Comparison of ENCODE assay signal across 19 cellular contexts in the genomic region with DNA sequence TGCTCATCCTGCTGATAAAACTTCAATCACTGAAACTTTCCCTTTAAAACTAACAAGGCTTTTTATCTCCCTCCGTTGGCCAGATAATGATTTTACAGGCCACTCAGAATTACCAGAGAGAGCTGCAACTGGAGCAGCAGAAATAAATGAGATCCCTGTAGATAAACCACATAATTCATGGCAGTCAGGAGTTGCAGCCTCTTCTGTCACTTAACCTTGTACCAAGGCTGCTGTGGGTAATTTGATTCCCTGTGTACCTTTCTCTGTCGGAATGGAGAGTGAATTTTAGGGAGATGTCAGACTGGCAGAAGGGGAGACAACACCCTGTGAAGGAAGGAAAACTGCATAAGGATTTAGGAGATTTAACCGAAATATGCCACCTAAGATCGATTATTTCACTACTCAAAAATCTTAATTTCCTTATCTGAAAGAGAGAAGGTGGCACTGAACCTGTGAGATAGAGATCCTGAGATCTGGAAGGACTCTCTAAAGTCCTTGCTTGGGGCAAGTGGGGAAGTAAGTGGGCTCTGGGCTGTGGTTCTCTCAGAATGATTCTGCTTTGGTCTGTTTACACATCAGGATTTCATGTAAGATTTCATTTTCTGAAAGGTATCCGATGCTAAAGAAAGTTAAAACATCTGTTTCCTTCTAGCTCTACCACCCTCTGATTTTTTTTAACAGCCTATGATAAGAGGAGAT. TPM values are rescaled to one million over a fixed set of nuclear protein-coding genes. Genes with fewer than 3 reads are reported as not detected.
A peak's percentile ranks its signal among the peaks of the same experiment; 100 is the strongest.
DNase-seq lines count a peak whose midpoint lies in the region; ATAC-seq and TF ChIP-seq lines count a peak whose summit lies in the region.
"Had no signal": no experiment of that assay in that cellular context is flagged by ENCODE, and none has a peak within 500 bp of the region (broad histone marks: within the 10 kb centered on the region; RNA-seq: fewer than 3 reads in every experiment).

No MANE protein-coding gene starts in this region.

- TF ChIP-seq CTCF in LNCaP clone FGC (IDR thresholded peaks at IDR 0.05; ENCODE audit: control insufficient read depth, extremely low read depth, insufficient read depth) (peak; percentile 25), neural crest cell (conservative IDR thresholded peaks at IDR 0.05) (no peak)

- DNase-seq in activated CD4-positive, alpha-beta T cell treated with anti-CD3 and anti-CD28 coated beads, Interleukin-2, amount 10 ng/mL, durations not matched to agents 24 days and 14 days = no peak
- no peak for DNase-seq in activated CD4-positive, alpha-beta T cell treated with anti-CD3 and anti-CD28 coated beads, Interleukin-2, amount 50 U/mL, for 48 hours
- no peak for DNase-seq in LNCaP clone FGC (ENCODE audit: low read depth)
- no peak for DNase-seq in activated naive CD8-positive, alpha-beta T cell treated with anti-CD3 and anti-CD28 coated beads, Interleukin-2, amount 50 U/mL, for 24 hours
- no peak for DNase-seq in neural crest cell (ENCODE audit: low read depth, low spot score)
- no peak for DNase-seq in mucosa of gallbladder (ENCODE audit: low spot score)
- DNase-seq in ureter (ENCODE audit: low spot score) = no peak
- DNase-seq: activated gamma-delta T cell, body of pancreas, Caco-2, glutamatergic neuron, Kasumi-1, NCI-H1436 treated with DMSO at 0.1 percent for 48 hours, NCI-H510A treated with DMSO at 0.1 percent for 48 hours, retina had no signal

- intact Hi-C loops in activated CD4-positive, alpha-beta T cell treated with anti-CD3 and anti-CD28 coated beads, Interleukin-2, amount 10 ng/mL, durations not matched to agents 24 days and 14 days (cut with micrococcal nuclease) = no loop called here

- H3K4me1 Mint-ChIP-seq in activated CD4-positive, alpha-beta T cell treated with anti-CD3 and anti-CD28 coated beads, Interleukin-2, amount 10 ng/mL, durations not matched to agents 24 days and 14 days = peaks cover 15% of the 10 kb centered on the region
- peaks cover 17% of the 10 kb centered on the region for H3K4me1 Mint-ChIP-seq in activated naive CD8-positive, alpha-beta T cell treated with anti-CD3 and anti-CD28 coated beads, Interleukin-2, amount 50 U/mL, for 24 hours
- no peaks in the 10 kb centered on the region for H3K4me1 Mint-ChIP-seq in neural crest cell

- peaks cover 2% of the 10 kb centered on the region for H3K27me3 Mint-ChIP-seq in activated CD4-positive, alpha-beta T cell treated with anti-CD3 and anti-CD28 coated beads, Interleukin-2, amount 10 ng/mL, durations not matched to agents 24 days and 14 days
- H3K27me3 Mint-ChIP-seq in activated naive CD8-positive, alpha-beta T cell treated with anti-CD3 and anti-CD28 coated beads, Interleukin-2, amount 50 U/mL, for 24 hours = peaks cover 6% of the 10 kb centered on the region
- H3K27me3 Mint-ChIP-seq in neural crest cell (ENCODE audit: low read depth) = peaks cover 6% of the 10 kb centered on the region

- no peak for ATAC-seq in activated naive CD8-positive, alpha-beta T cell treated with anti-CD3 and anti-CD28 coated beads, Interleukin-2, amount 50 U/mL, for 24 hours
- ATAC-seq in HG02840 (IDR thresholded peaks at IDR 0.05; ENCODE audit: low FRiP score, unreplicated experiment) = no peak
- ATAC-seq: body of pancreas had no signal

- H3K36me3 Mint-ChIP-seq in activated CD4-positive, alpha-beta T cell treated with anti-CD3 and anti-CD28 coated beads, Interleukin-2, amount 10 ng/mL, durations not matched to agents 24 days and 14 days (ENCODE audit: low read depth) = no peaks in the 10 kb centered on the region
- peaks cover 1% of the 10 kb centered on the region for H3K36me3 Mint-ChIP-seq in activated naive CD8-positive, alpha-beta T cell treated with anti-CD3 and anti-CD28 coated beads, Interleukin-2, amount 50 U/mL, for 24 hours (ENCODE audit: low read depth)
- H3K36me3 Mint-ChIP-seq in neural crest cell (ENCODE audit: low read depth) = no peaks in the 10 kb centered on the region

- no peak overlapping the region for H3K27ac Mint-ChIP-seq in activated CD4-positive, alpha-beta T cell treated with anti-CD3 and anti-CD28 coated beads, Interleukin-2, amount 10 ng/mL, durations not matched to agents 24 days and 14 days
- H3K27ac Mint-ChIP-seq in activated naive CD8-positive, alpha-beta T cell treated with anti-CD3 and anti-CD28 coated beads, Interleukin-2, amount 50 U/mL, for 24 hours = peak overlapping the region; percentile 13
- peak overlapping the region; percentile 52 for H3K27ac Mint-ChIP-seq in neural crest cell (ENCODE audit: unreplicated experiment)
- H3K27ac Mint-ChIP-seq: dendritic cell treated with granulocyte-macrophage colony-stimulating factor and Interleukin-4, amounts not matched to agents 40 ng/mL and 50 ng/mL, for 4 days had no signal

- H3K9me3 Mint-ChIP-seq in activated CD4-positive, alpha-beta T cell treated with anti-CD3 and anti-CD28 coated beads, Interleukin-2, amount 10 ng/mL, durations not matched to agents 24 days and 14 days = peaks cover 6% of the 10 kb centered on the region
- H3K9me3 Mint-ChIP-seq in activated naive CD8-positive, alpha-beta T cell treated with anti-CD3 and anti-CD28 coated beads, Interleukin-2, amount 50 U/mL, for 24 hours = no peaks in the 10 kb centered on the region
- no peaks in the 10 kb centered on the region for H3K9me3 Mint-ChIP-seq in neural crest cell
- H3K9me3 Mint-ChIP-seq: dendritic cell treated with granulocyte-macrophage colony-stimulating factor and Interleukin-4, amounts not matched to agents 40 ng/mL and 50 ng/mL, for 4 days had no signal

- H3K4me3 ChIP-seq in LNCaP clone FGC (ENCODE audit: low read depth, low read length) = no peak overlapping the region
- H3K4me3 ChIP-seq: body of pancreas, SK-N-MC had no signal

- H3K4me3 Mint-ChIP-seq in activated CD4-positive, alpha-beta T cell treated with anti-CD3 and anti-CD28 coated beads, Interleukin-2, amount 10 ng/mL, durations not matched to agents 24 days and 14 days = peak overlapping the region; percentile 46
- H3K4me3 Mint-ChIP-seq in activated naive CD8-positive, alpha-beta T cell treated with anti-CD3 and anti-CD28 coated beads, Interleukin-2, amount 50 U/mL, for 24 hours = no peak overlapping the region
- H3K4me3 Mint-ChIP-seq in neural crest cell = no peak overlapping the region
- H3K4me3 Mint-ChIP-seq: dendritic cell treated with granulocyte-macrophage colony-stimulating factor and Interleukin-4, amounts not matched to agents 40 ng/mL and 50 ng/mL, for 4 days had no signal

RNA-seq across cellular contexts. Expression of gene TSPAN5, which starts 14.3 kb away (rescaled TPM):
- total RNA-seq in activated CD4-positive, alpha-beta T cell treated with anti-CD3 and anti-CD28 coated beads, Interleukin-2, amount 10 ng/mL, durations not matched to agents 24 days and 14 days = 30.4 and 30.7 TPM in 2 replicates
- total RNA-seq in neural crest cell = 25.0 and 26.3 TPM in 2 replicates
- 3.2 TPM for total RNA-seq in mucosa of gallbladder
- 14.2 TPM for total RNA-seq in ureter
- total RNA-seq: G401 had no signal
